In the genomic region with DNA sequence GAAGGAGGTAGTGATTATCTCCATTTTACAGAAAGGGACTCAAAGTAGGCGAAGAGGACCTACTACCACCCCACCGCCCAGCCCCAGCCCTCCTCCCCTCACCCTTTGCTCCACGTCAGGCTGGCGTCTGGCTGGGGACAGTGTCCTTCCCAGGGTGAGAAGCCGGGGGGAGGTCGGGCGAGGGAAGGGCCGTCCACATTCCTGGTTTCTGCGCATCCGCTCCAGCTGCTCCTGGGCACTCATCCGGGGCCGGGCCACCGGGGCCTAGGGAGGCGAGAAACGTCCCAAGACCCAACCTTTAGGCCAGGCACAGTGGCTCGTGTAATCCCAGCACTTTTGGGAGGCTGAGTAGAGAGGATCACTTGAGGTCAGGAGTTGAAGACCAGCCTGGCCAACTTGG, we compare ENCODE assay signal across 26 cellular contexts. TPM values are rescaled to one million over a fixed set of nuclear protein-coding genes. Genes with fewer than 3 reads are reported as not detected.
"Had no signal": no experiment of that assay in that cellular context is flagged by ENCODE, and none has a peak within 500 bp of the region (broad histone marks: within the 10 kb centered on the region; RNA-seq: fewer than 3 reads in every experiment).

No MANE protein-coding gene starts in this region.

- ATAC-seq: stimulated activated effector memory CD8-positive, alpha-beta T cell treated with anti-CD3 and anti-CD28 coated beads, Interleukin-12 subunit alpha, Interleukin-12 subunit beta, amount 100 ng/mL, for 72 hours; stimulated activated memory B cell treated with anti-CD40 and anti-IgM and Interleukin-4, amounts not matched to agents 10 μg/mL and 1 μg/mL and 100 μg/mL, for 72 hours; stimulated activated naive B cell treated with anti-CD40 and anti-IgM and Interleukin-4, amounts not matched to agents 10 μg/mL and 1 μg/mL and 100 μg/mL, for 72 hours; stimulated activated naive CD8-positive, alpha-beta T cell treated with anti-CD3 and anti-CD28 coated beads, Interleukin-15, amount 100 ng/mL, for 72 hours; stimulated activated naive CD8-positive, alpha-beta T cell treated with anti-CD3 and anti-CD28 coated beads, Interleukin-15, Interleukin-2, amounts not matched to agents 100 U/mL and 50 U/mL, for 24 hours; upper lobe of right lung had no signal

- H3K27me3 ChIP-seq: suprapubic skin, testis, thyroid gland, tibial artery, tibial nerve, transverse colon, upper lobe of right lung, uterus, vagina had no signal

- H3K4me1 ChIP-seq: testis, upper lobe of right lung, uterus had no signal

- H3K27ac ChIP-seq: stomach, suprapubic skin, testis, thoracic aorta, thyroid gland, tibial artery, transverse colon, upper lobe of right lung, uterus, vagina had no signal

- H3K4me3 ChIP-seq: stomach, suprapubic skin, testis, thoracic aorta, thyroid gland, tibial artery, tibial nerve, transverse colon, upper lobe of left lung, upper lobe of right lung, uterus, vagina had no signal

- H3K36me3 ChIP-seq: transverse colon, uterus had no signal

- DNase-seq: stimulated activated CD4-positive, alpha-beta T cell treated with anti-CD3 and anti-CD28 coated beads, Interleukin-2, amount 100 ng/mL, for 48 hours; stimulated activated CD4-positive, alpha-beta T cell treated with anti-CD3 and anti-CD28 coated beads, Interleukin-4, amount 100 ng/mL, for 1 hour; stimulated activated CD4-positive, alpha-beta T cell treated with anti-CD3 and anti-CD28 coated beads, Interleukin-4, amount 100 ng/mL, for 24 hours; stimulated activated CD4-positive, alpha-beta T cell treated with anti-CD3 and anti-CD28 coated beads, Interleukin-4, amount 100 ng/mL, for 4 hours; stimulated activated CD8-positive, alpha-beta memory T cell treated with anti-CD3 and anti-CD28 coated beads, Interleukin-4, amount 100 ng/mL, for 48 hours; stimulated activated naive B cell treated with anti-CD40 and anti-IgM and Interleukin-4, amounts not matched to agents 10 μg/mL and 1 μg/mL and 100 μg/mL, for 72 hours; stimulated activated naive CD4-positive, alpha-beta T cell; stimulated activated naive CD4-positive, alpha-beta T cell treated with Interleukin-2 at 50 U/mL for 16 hours; stimulated activated naive CD8-positive, alpha-beta T cell treated with anti-CD3 and anti-CD28 coated beads, Interleukin-15, amount 100 ng/mL, for 72 hours; stimulated activated naive CD8-positive, alpha-beta T cell treated with anti-CD3 and anti-CD28 coated beads, Interleukin-15, Interleukin-2, amounts not matched to agents 100 U/mL and 50 U/mL, for 24 hours; stomach; substantia nigra; testis; thyroid gland; tibial artery; transverse colon; trophoblast cell; upper lobe of right lung; uterus had no signal

- H3K9me3 ChIP-seq: stomach, suprapubic skin, testis, thoracic aorta, thyroid gland, tibial artery, tibial nerve, transverse colon, upper lobe of left lung, upper lobe of right lung, uterus, vagina had no signal

RNA-seq across cellular contexts. Expression of gene TULP2, which starts 57.5 kb away (rescaled TPM):
- polyA plus RNA-seq: stomach had no signal
